ENCODE assay signal across 30 cellular contexts in genomic region chr14:26621366-26621765, GRCh38. TPM values are rescaled to one million over a fixed set of nuclear protein-coding genes. Genes with fewer than 3 reads are reported as not detected.
"Had no signal": no experiment of that assay in that cellular context is flagged by ENCODE, and none has a peak within 500 bp of the region (broad histone marks: within the 10 kb centered on the region; RNA-seq: fewer than 3 reads in every experiment).

No MANE protein-coding gene starts in this region.

- H3K4me3 Mint-ChIP-seq: effector memory CD8-positive, alpha-beta T cell; immature natural killer cell; memory B cell; mesothelial cell of epicardium; naive thymus-derived CD4-positive, alpha-beta T cell; nephron; stimulated activated memory B cell treated with anti-CD40 and anti-IgM and Interleukin-4, amounts not matched to agents 10 μg/mL and 1 μg/mL and 100 μg/mL, for 72 hours; type B pancreatic cell had no signal

- H3K4me1 ChIP-seq: esophagus squamous epithelium, lower lobe of right lung, psoas muscle, sigmoid colon, spleen, testis, tibial artery had no signal

- H3K9me3 ChIP-seq: esophagus squamous epithelium, ovary, psoas muscle, testis, tibial artery had no signal

- FAIRE-seq: endometrium, keratinocyte had no signal

- H3K27ac ChIP-seq: esophagus squamous epithelium, lower lobe of right lung, ovary, psoas muscle, sigmoid colon, spleen, testis, tibial artery had no signal

- H3K27me3 Mint-ChIP-seq: effector memory CD8-positive, alpha-beta T cell; memory B cell; naive thymus-derived CD4-positive, alpha-beta T cell; stimulated activated memory B cell treated with anti-CD40 and anti-IgM and Interleukin-4, amounts not matched to agents 10 μg/mL and 1 μg/mL and 100 μg/mL, for 72 hours; type B pancreatic cell had no signal

- ATAC-seq: effector memory CD8-positive, alpha-beta T cell; left ventricle myocardium superior; lower lobe of right lung; naive thymus-derived CD4-positive, alpha-beta T cell; psoas muscle; right cardiac atrium; stimulated activated memory B cell treated with anti-CD40 and anti-IgM and Interleukin-4, amounts not matched to agents 10 μg/mL and 1 μg/mL and 100 μg/mL, for 72 hours; stimulated activated naive CD8-positive, alpha-beta T cell treated with anti-CD3 and anti-CD28 coated beads, Interleukin-15, Interleukin-2, amounts not matched to agents 100 U/mL and 50 U/mL, for 24 hours had no signal

- H3K27ac Mint-ChIP-seq: effector memory CD8-positive, alpha-beta T cell; immature natural killer cell; memory B cell; mesothelial cell of epicardium; naive thymus-derived CD4-positive, alpha-beta T cell; nephron; stimulated activated memory B cell treated with anti-CD40 and anti-IgM and Interleukin-4, amounts not matched to agents 10 μg/mL and 1 μg/mL and 100 μg/mL, for 72 hours; type B pancreatic cell had no signal

- H3K4me3 ChIP-seq: esophagus squamous epithelium, lower lobe of right lung, ovary, psoas muscle, sigmoid colon, spleen, testis, tibial artery had no signal

- H3K27me3 ChIP-seq: esophagus squamous epithelium, ovary, sigmoid colon, spleen, testis, tibial artery had no signal

- H3K36me3 ChIP-seq: esophagus squamous epithelium, lower lobe of right lung, ovary, sigmoid colon, spleen, tibial artery had no signal

- H3K4me1 Mint-ChIP-seq: immature natural killer cell; memory B cell; mesothelial cell of epicardium; naive thymus-derived CD4-positive, alpha-beta T cell; nephron; stimulated activated memory B cell treated with anti-CD40 and anti-IgM and Interleukin-4, amounts not matched to agents 10 μg/mL and 1 μg/mL and 100 μg/mL, for 72 hours had no signal

- DNase-seq: cerebellar nuclear complex; cortex of kidney; effector memory CD8-positive, alpha-beta T cell; erythroblast; esophagus squamous epithelium; foreskin melanocyte; hypothalamus; immature natural killer cell; left ventricle myocardium superior; lower lobe of right lung; naive thymus-derived CD4-positive, alpha-beta T cell; nucleus accumbens; ovary; posterior cingulate gyrus; psoas muscle; right cardiac atrium; sigmoid colon; spleen; stimulated activated CD4-positive, alpha-beta T cell treated with anti-CD3 and anti-CD28 coated beads, Interleukin-4, amount 100 ng/mL, for 4 hours; stimulated activated naive CD8-positive, alpha-beta T cell treated with anti-CD3 and anti-CD28 coated beads, Interleukin-15, Interleukin-2, amounts not matched to agents 100 U/mL and 50 U/mL, for 24 hours; substantia nigra; testis; tibial artery had no signal

- H3K9me3 Mint-ChIP-seq: type B pancreatic cell had no signal

- H3K36me3 Mint-ChIP-seq: immature natural killer cell; memory B cell; mesothelial cell of epicardium; naive thymus-derived CD4-positive, alpha-beta T cell; stimulated activated memory B cell treated with anti-CD40 and anti-IgM and Interleukin-4, amounts not matched to agents 10 μg/mL and 1 μg/mL and 100 μg/mL, for 72 hours; type B pancreatic cell had no signal

RNA-seq across cellular contexts. Expression of gene NOVA1, which starts 23.5 kb away (rescaled TPM):
- polyA plus RNA-seq: immature natural killer cell; keratinocyte; naive thymus-derived CD4-positive, alpha-beta T cell had no signal
